8 cellular contexts compared by ENCODE assay signal in the genomic region with DNA sequence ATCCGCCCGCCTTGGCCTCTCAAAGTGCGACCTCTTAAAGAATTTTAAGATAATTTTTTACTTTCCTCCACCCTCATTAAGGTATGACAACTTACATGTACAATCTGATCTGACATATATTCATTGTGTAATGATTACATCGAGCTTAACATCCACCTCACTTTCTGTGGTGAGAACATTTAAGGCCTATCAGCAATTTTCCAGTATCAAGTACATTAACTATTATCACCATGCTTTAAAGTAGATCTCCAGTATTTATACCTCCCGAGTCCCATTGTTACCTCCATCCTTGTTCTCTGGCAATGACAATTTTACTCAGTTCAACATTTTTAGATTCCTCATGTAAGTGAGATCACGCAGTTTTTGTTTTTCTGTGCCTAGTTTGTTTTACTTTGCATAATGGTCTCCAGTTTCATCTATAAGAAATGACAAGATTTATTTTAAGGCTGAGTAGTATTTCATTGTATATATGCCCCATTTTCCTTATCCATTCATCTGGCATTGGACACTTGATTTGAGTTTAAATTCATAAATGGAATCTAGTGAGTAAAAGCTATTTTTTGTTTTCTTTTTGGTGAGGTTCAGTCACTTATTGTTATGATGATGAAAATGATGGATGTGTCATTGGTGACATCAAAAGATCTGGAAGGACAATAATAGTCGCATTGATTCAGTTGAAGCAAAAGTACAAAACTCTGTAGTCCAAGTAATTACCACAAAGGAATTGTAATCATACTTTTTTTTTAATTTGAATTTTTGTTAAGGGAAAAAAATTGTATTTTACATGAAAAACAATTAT.
A peak's percentile ranks its signal among the peaks of the same experiment; 100 is the strongest.
DNase-seq lines count a peak whose midpoint lies in the region; ATAC-seq and TF ChIP-seq lines count a peak whose summit lies in the region.

No MANE protein-coding gene starts in this region.

- no peaks in the 10 kb centered on the region for H4K20me1 ChIP-seq in neural cell (ENCODE audit: insufficient read depth)

- H3K79me2 ChIP-seq in neural cell (replicated peaks; ENCODE audit: insufficient read depth, low read length) = peaks cover 16% of the 10 kb centered on the region

- H3K27me3 Mint-ChIP-seq in activated naive CD4-positive, alpha-beta T cell treated with anti-CD3 and anti-CD28 coated beads for 36 hours (ENCODE audit: low read depth) = no peaks in the 10 kb centered on the region

- H3K9me2 ChIP-seq in neural cell (ENCODE audit: insufficient read depth, low read length) = no peaks in the 10 kb centered on the region

- no peaks in the 10 kb centered on the region for H3K36me3 ChIP-seq in neural cell (ENCODE audit: insufficient read depth, low read length)

- peaks cover 1% of the 10 kb centered on the region for H3K9me3 Mint-ChIP-seq in activated naive CD4-positive, alpha-beta T cell treated with anti-CD3 and anti-CD28 coated beads for 36 hours

- DNase-seq in activated naive CD4-positive, alpha-beta T cell treated with anti-CD3 and anti-CD28 coated beads for 36 hours = no peak
- no peak for DNase-seq in activated naive CD4-positive, alpha-beta T cell treated with anti-CD3 and anti-CD28 coated beads, Interleukin-2, amount 50 U/mL, for 16 hours
- DNase-seq in NCI-H82 treated with DMSO at 0.1 percent for 48 hours (lab: John Stamatoyannopoulos, UW; ENCODE audit: unreplicated experiment) (peak; percentile 58), NCI-H2029 treated with DMSO at 0.1 percent for 48 hours (lab: John Stamatoyannopoulos, UW) (no peak)

- peak overlapping the region; percentile 98 for H3K27ac Mint-ChIP-seq in activated naive CD4-positive, alpha-beta T cell treated with anti-CD3 and anti-CD28 coated beads for 36 hours

- peak overlapping the region; percentile 71 for H3K4me3 ChIP-seq in neural cell (ENCODE audit: low read length)

- ATAC-seq in HG02763 (IDR thresholded peaks at IDR 0.05; ENCODE audit: unreplicated experiment) (no peak), GM19035 (IDR thresholded peaks at IDR 0.05; ENCODE audit: unreplicated experiment) (no peak)

- TF ChIP-seq RAD21 in neural cell (conservative IDR thresholded peaks at IDR 0.05) = no peak

- no peaks in the 10 kb centered on the region for H3K9me3 ChIP-seq in neural cell (ENCODE audit: low read length)

- H3K27ac ChIP-seq in cingulate gyrus (ENCODE audit: low read depth, low read length) (peak overlapping the region; percentile 75), neural cell (ENCODE audit: low read length) (peak overlapping the region; percentile 87)

- CTCF ChIA-PET in activated naive CD4-positive, alpha-beta T cell treated with anti-CD3 and anti-CD28 coated beads for 36 hours (lab: Charles Lee) = interaction anchor here (1.5 to 1.6 kb wide), 2 partner anchors 42 to 70 kb away, joined by 4 read pairs; a partner anchor contains a TSS

- H3K4me3 Mint-ChIP-seq in activated naive CD4-positive, alpha-beta T cell treated with anti-CD3 and anti-CD28 coated beads for 36 hours = peak overlapping the region; percentile 89

- peak overlapping the region; percentile 77 for H3K4me2 ChIP-seq in neural cell (ENCODE audit: low read length)

- no peaks in the 10 kb centered on the region for H3K27me3 ChIP-seq in neural cell (ENCODE audit: insufficient read depth, low read depth, low read length)

- intact Hi-C loops in activated naive CD4-positive, alpha-beta T cell treated with anti-CD3 and anti-CD28 coated beads for 36 hours (cut with micrococcal nuclease) = loop anchor here (2.0 kb wide), 1 partner anchor 48 kb away; a partner anchor contains a TSS

- TF ChIP-seq EP300 in neural cell (conservative IDR thresholded peaks at IDR 0.05; ENCODE audit: poor library complexity, severe bottlenecking) = no peak

- H3F3A ChIP-seq in neural cell (ENCODE audit: insufficient read depth, low read length, poor library complexity, severe bottlenecking) = no peaks in the 10 kb centered on the region

- no peak overlapping the region for H2AFZ ChIP-seq in neural cell (ENCODE audit: low read depth, low read length)

- peaks cover 24% of the 10 kb centered on the region for H3K4me1 Mint-ChIP-seq in activated naive CD4-positive, alpha-beta T cell treated with anti-CD3 and anti-CD28 coated beads for 36 hours (ENCODE audit: low read depth)

- peak overlapping the region; percentile 71 for H3K9ac ChIP-seq in neural cell (ENCODE audit: low read length)

- H3K36me3 Mint-ChIP-seq in activated naive CD4-positive, alpha-beta T cell treated with anti-CD3 and anti-CD28 coated beads for 36 hours (ENCODE audit: low read depth) = peaks cover 4% of the 10 kb centered on the region

- TF ChIP-seq CTCF in neural cell (IDR thresholded peaks at IDR 0.05; ENCODE audit: poor library complexity, severe bottlenecking) = no peak

TF ChIP-seq in neural cell, 6 proteins besides CTCF, POLR2A, EP300 and RAD21:
- peak; percentile 4 for TF ChIP-seq REST (IDR thresholded peaks at IDR 0.05; ENCODE audit: borderline replicate concordance)
- TF ChIP-seq TAF1 (IDR thresholded peaks at IDR 0.05; ENCODE audit: low read depth) = no peak
